In the genomic region with DNA sequence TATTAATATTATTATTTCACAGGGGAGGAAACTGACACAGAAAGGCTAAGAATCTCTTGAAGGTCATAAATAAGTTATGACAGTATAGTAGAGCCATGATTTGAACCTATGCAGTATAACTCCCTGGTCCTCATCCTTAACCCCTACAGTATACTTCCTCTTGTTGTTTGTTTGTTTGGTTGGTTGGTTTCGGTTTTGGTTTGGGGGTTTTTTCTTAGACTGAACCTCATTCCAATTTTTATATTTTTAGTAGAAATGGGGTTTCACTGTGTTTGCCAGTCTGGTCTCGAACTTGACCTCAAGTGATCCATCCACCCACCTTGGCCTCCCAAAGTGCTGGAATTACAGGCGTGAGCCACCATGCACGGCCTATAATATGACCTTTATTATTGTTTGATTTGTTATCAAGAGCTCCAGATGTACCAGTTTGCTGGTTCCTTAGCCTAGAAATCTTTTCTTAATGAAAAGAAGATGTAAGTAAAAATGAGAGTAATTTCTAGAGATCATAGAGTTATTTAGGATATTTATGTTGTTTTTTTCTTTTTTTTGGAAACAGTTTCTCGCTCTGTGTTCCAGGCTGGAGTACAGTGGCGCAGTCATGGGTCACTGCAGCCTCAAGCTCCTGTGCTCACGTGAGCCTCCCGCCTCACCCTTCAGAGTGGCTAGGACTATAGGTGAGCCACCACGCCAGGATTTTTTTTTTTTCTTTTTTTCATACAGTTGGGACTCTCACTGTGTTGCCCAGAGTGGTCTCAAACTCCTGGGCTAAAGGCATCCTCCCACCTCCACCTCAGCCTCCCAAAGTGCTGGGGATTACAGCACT, we compare ENCODE assay signal across 11 cellular contexts. TPM values are rescaled to one million over a fixed set of nuclear protein-coding genes. Genes with fewer than 3 reads are reported as not detected.
A peak's percentile ranks its signal among the peaks of the same experiment; 100 is the strongest.
DNase-seq lines count a peak whose midpoint lies in the region; ATAC-seq, FAIRE-seq and TF ChIP-seq lines count a peak whose summit lies in the region.
"Had no signal": no experiment of that assay in that cellular context is flagged by ENCODE, and none has a peak within 500 bp of the region (broad histone marks: within the 10 kb centered on the region; RNA-seq: fewer than 3 reads in every experiment).

No MANE protein-coding gene starts in this region.

- H4K8ac ChIP-seq in mesendoderm (ENCODE audit: low read depth, low read length): no peak overlapping the region

- H3K27me3 ChIP-seq in BLaER1 treated with 17β-estradiol and CSF1 and Interleukin-3, amounts not matched to agents 10 nM and 100 nM: no peaks in the 10 kb centered on the region
- H3K27me3 ChIP-seq in keratinocyte (ENCODE audit: control insufficient read depth, extremely low read depth, insufficient read depth, low read length) (no peaks in the 10 kb centered on the region), mesendoderm (ENCODE audit: insufficient read depth, low read length, poor library complexity) (no peaks in the 10 kb centered on the region)
- H3K27me3 ChIP-seq: stomach had no signal

- no peaks in the 10 kb centered on the region for H3K9me1 ChIP-seq in keratinocyte (ENCODE audit: control insufficient read depth, extremely low read depth, insufficient read depth, low read length)

- peaks cover 0 to 23% (median 0%) of the 10 kb centered on the region in 11 experiments; a peak in 7 of 22 replicates for H4K20me1 ChIP-seq in BLaER1 treated with 17β-estradiol and CSF1 and Interleukin-3, amounts not matched to agents 10 nM and 100 nM
- no peaks in the 10 kb centered on the region for H4K20me1 ChIP-seq in keratinocyte (ENCODE audit: control insufficient read depth, extremely low read depth, insufficient read depth, low read length)

- FAIRE-seq in GM18507 (lab: Jason Lieb, UNC) (peak; percentile 63), keratinocyte (lab: Jason Lieb, UNC) (no peak)
- FAIRE-seq: islet of Langerhans had no signal

- dilution Hi-C loops in keratinocyte (cut with MboI; ENCODE audit: extremely low pct_ligation_motif_present, low sequenced_read_pairs): no loop called here

- peak overlapping the region in 6 of 11 experiments; percentile 7 to 44 (median 39); a peak in 5 of 22 replicates for H3K9ac ChIP-seq in BLaER1 treated with 17β-estradiol and CSF1 and Interleukin-3, amounts not matched to agents 10 nM and 100 nM
- no peak overlapping the region for H3K9ac ChIP-seq in keratinocyte (ENCODE audit: control insufficient read depth, extremely low read depth, insufficient read depth, low read length)
- H3K9ac ChIP-seq in mesendoderm (ENCODE audit: low read length): no peak overlapping the region

- peaks cover 34 to 75% (median 46%) of the 10 kb centered on the region in 10 experiments for H3K4me1 ChIP-seq in BLaER1 treated with 17β-estradiol and CSF1 and Interleukin-3, amounts not matched to agents 10 nM and 100 nM
- H3K4me1 ChIP-seq in keratinocyte (ENCODE audit: control insufficient read depth, extremely low read depth, insufficient read depth, low read length): peaks cover 33% of the 10 kb centered on the region
- no peaks in the 10 kb centered on the region for H3K4me1 ChIP-seq in mesendoderm (ENCODE audit: control insufficient read depth, low read depth, low read length)

- H3K18ac ChIP-seq in mesendoderm (ENCODE audit: low read length): no peak overlapping the region

- intact Hi-C loops in activated T-helper 1 cell treated with anti-CD3 and anti-CD28 coated beads, Interleukin-12 subunit alpha, Interleukin-12 subunit beta, Interleukin-2, Interleukin-4 antibody, amounts not matched to agents 30 ng/mL and 10 ng/mL and 1 ng/mL, durations not matched to agents 14 hours and 24 hours and 36 hours (cut with micrococcal nuclease): no loop called here

- WGBS in mesendoderm (ENCODE audit: extremely low coverage, insufficient coverage, low lambda C conversion rate): no CpG with 5 or more reads among the region's 9 CpGs

- ATAC-seq in HG02623 (IDR thresholded peaks at IDR 0.05; ENCODE audit: unreplicated experiment) (no peak), GM21423 (IDR thresholded peaks at IDR 0.05; ENCODE audit: unreplicated experiment) (no peak)

- no peak overlapping the region for H2AK5ac ChIP-seq in mesendoderm (ENCODE audit: low read length)

- no peak overlapping the region for H4K5ac ChIP-seq in mesendoderm (ENCODE audit: low read length)

- TF ChIP-seq CTCF in keratinocyte (optimal IDR thresholded peaks at IDR 0.05 in 1 of 3, IDR thresholded peaks at IDR 0.05 in 1 of 3, conservative IDR thresholded peaks at IDR 0.05 in 1 of 3; ENCODE audit: extremely low read depth in 1 of 3, insufficient read depth in 2 of 3, low read length in 3 of 3) (no peak), type B pancreatic cell (conservative IDR thresholded peaks at IDR 0.05) (no peak)

- H3K23ac ChIP-seq in mesendoderm (ENCODE audit: low read length): no peak overlapping the region

- no peak overlapping the region for H3K4ac ChIP-seq in mesendoderm (ENCODE audit: low read depth, low read length)

- H2AFZ ChIP-seq in keratinocyte (ENCODE audit: control insufficient read depth, low read length): no peak overlapping the region

- peak overlapping the region; percentile 53 for H3K4me3 Mint-ChIP-seq in activated T-helper 1 cell treated with anti-CD3 and anti-CD28 coated beads, Interleukin-12 subunit alpha, Interleukin-12 subunit beta, Interleukin-2, Interleukin-4 antibody, amounts not matched to agents 30 ng/mL and 10 ng/mL and 1 ng/mL, durations not matched to agents 14 hours and 24 hours and 36 hours
- no peak overlapping the region for H3K4me3 Mint-ChIP-seq in type B pancreatic cell
- H3K4me3 Mint-ChIP-seq: activated naive CD8-positive, alpha-beta T cell had no signal

- H3K79me1 ChIP-seq in mesendoderm (ENCODE audit: low read length): peaks cover 10% of the 10 kb centered on the region

- H3K4me3 ChIP-seq in BLaER1 treated with 17β-estradiol and CSF1 and Interleukin-3, amounts not matched to agents 10 nM and 100 nM: peak overlapping the region in 1 of 10 experiments; percentile 27; a peak in 3 of 20 replicates
- H3K4me3 ChIP-seq in keratinocyte (ENCODE audit: control insufficient read depth in 2 of 3, extremely low read depth in 1 of 3, insufficient read depth in 2 of 3, low read depth in 1 of 3, low read length in 3 of 3) (no peak overlapping the region), mesendoderm (ENCODE audit: low read length) (no peak overlapping the region)
- H3K4me3 ChIP-seq: stomach had no signal

- no peak for DNase-seq in GM18507 (ENCODE audit: extremely low spot score, insufficient read length, low read depth)
- DNase-seq in activated T-helper 1 cell treated with anti-CD3 and anti-CD28 coated beads, Interleukin-12 subunit alpha, Interleukin-12 subunit beta, Interleukin-2, Interleukin-4 antibody, amounts not matched to agents 30 ng/mL and 10 ng/mL and 1 ng/mL, durations not matched to agents 14 hours and 24 hours and 36 hours (ENCODE audit: low spot score): no peak
- no peak for DNase-seq in keratinocyte (ENCODE audit: low read depth, low spot score)
- DNase-seq in mesendoderm: no peak
- no peak for DNase-seq in type B pancreatic cell (ENCODE audit: extremely low spot score, unreplicated experiment)
- DNase-seq: stomach had no signal

- peaks cover 13% of the 10 kb centered on the region for H3K36me3 Mint-ChIP-seq in activated T-helper 1 cell treated with anti-CD3 and anti-CD28 coated beads, Interleukin-12 subunit alpha, Interleukin-12 subunit beta, Interleukin-2, Interleukin-4 antibody, amounts not matched to agents 30 ng/mL and 10 ng/mL and 1 ng/mL, durations not matched to agents 14 hours and 24 hours and 36 hours (ENCODE audit: low read depth)
- H3K36me3 Mint-ChIP-seq in type B pancreatic cell: no peaks in the 10 kb centered on the region
- H3K36me3 Mint-ChIP-seq: activated naive CD8-positive, alpha-beta T cell had no signal

- H3K9me3 ChIP-seq in BLaER1 treated with 17β-estradiol and CSF1 and Interleukin-3, amounts not matched to agents 10 nM and 100 nM (replicated peaks in 1 of 11): peaks cover 0 to 11% (median 0%) of the 10 kb centered on the region in 11 experiments; a peak in 5 of 22 replicates
- H3K9me3 ChIP-seq in keratinocyte (ENCODE audit: control insufficient read depth, low read depth, low read length): no peaks in the 10 kb centered on the region
- H3K9me3 ChIP-seq: stomach had no signal

- no peaks in the 10 kb centered on the region for H3K27me3 Mint-ChIP-seq in activated T-helper 1 cell treated with anti-CD3 and anti-CD28 coated beads, Interleukin-12 subunit alpha, Interleukin-12 subunit beta, Interleukin-2, Interleukin-4 antibody, amounts not matched to agents 30 ng/mL and 10 ng/mL and 1 ng/mL, durations not matched to agents 14 hours and 24 hours and 36 hours (ENCODE audit: insufficient read depth)
- H3K27me3 Mint-ChIP-seq in type B pancreatic cell: no peaks in the 10 kb centered on the region
- H3K27me3 Mint-ChIP-seq: activated naive CD8-positive, alpha-beta T cell had no signal

- H3K79me2 ChIP-seq in keratinocyte (ENCODE audit: control insufficient read depth, insufficient read depth, low read length): peaks cover 87% of the 10 kb centered on the region
- H3K79me2 ChIP-seq in mesendoderm (ENCODE audit: control insufficient read depth, insufficient read depth, low read length): peaks cover 49% of the 10 kb centered on the region

- no peak overlapping the region for H2BK120ac ChIP-seq in mesendoderm (ENCODE audit: low read depth, low read length)

- H2BK15ac ChIP-seq in mesendoderm (replicated peaks; ENCODE audit: low read depth): no peak overlapping the region

- no peak overlapping the region for H3K56ac ChIP-seq in mesendoderm (ENCODE audit: low read length)

- H3K27ac Mint-ChIP-seq in activated T-helper 1 cell treated with anti-CD3 and anti-CD28 coated beads, Interleukin-12 subunit alpha, Interleukin-12 subunit beta, Interleukin-2, Interleukin-4 antibody, amounts not matched to agents 30 ng/mL and 10 ng/mL and 1 ng/mL, durations not matched to agents 14 hours and 24 hours and 36 hours: peak overlapping the region; percentile 64
- no peak overlapping the region for H3K27ac Mint-ChIP-seq in type B pancreatic cell
- H3K27ac Mint-ChIP-seq: activated naive CD8-positive, alpha-beta T cell had no signal

- H3K36me3 ChIP-seq in BLaER1 treated with 17β-estradiol and CSF1 and Interleukin-3, amounts not matched to agents 10 nM and 100 nM: peaks cover 0 to 76% (median 40%) of the 10 kb centered on the region in 11 experiments; a peak in 15 of 22 replicates
- H3K36me3 ChIP-seq in keratinocyte (ENCODE audit: control insufficient read depth in 2 of 2, extremely low read depth in 1 of 2, insufficient read depth in 2 of 2, low read length in 2 of 2): no peaks in the 10 kb centered on the region
- H3K36me3 ChIP-seq in mesendoderm (ENCODE audit: control insufficient read depth, insufficient read depth, low read length): no peaks in the 10 kb centered on the region
- H3K36me3 ChIP-seq: stomach had no signal

- H3K9me3 Mint-ChIP-seq in activated T-helper 1 cell treated with anti-CD3 and anti-CD28 coated beads, Interleukin-12 subunit alpha, Interleukin-12 subunit beta, Interleukin-2, Interleukin-4 antibody, amounts not matched to agents 30 ng/mL and 10 ng/mL and 1 ng/mL, durations not matched to agents 14 hours and 24 hours and 36 hours: no peaks in the 10 kb centered on the region
- H3K9me3 Mint-ChIP-seq in type B pancreatic cell: no peaks in the 10 kb centered on the region

- H3K27ac ChIP-seq in BLaER1 treated with 17β-estradiol and CSF1 and Interleukin-3, amounts not matched to agents 10 nM and 100 nM: peak overlapping the region in 10 of 11 experiments; percentile 9 to 72 (median 59); a peak in 17 of 22 replicates
- H3K27ac ChIP-seq in keratinocyte (ENCODE audit: control insufficient read depth, insufficient read depth, low read length): peak overlapping the region; percentile 17
- no peak overlapping the region for H3K27ac ChIP-seq in mesendoderm (ENCODE audit: low read depth, low read length)
- H3K27ac ChIP-seq: stomach had no signal

- no peak overlapping the region for H2BK5ac ChIP-seq in mesendoderm (ENCODE audit: low read length)

- peak overlapping the region; percentile 22 to 80 (median 48); a peak in 19 of 22 replicates for H3K4me2 ChIP-seq in BLaER1 treated with 17β-estradiol and CSF1 and Interleukin-3, amounts not matched to agents 10 nM and 100 nM
- peak overlapping the region; percentile 17 for H3K4me2 ChIP-seq in keratinocyte (ENCODE audit: control insufficient read depth, extremely low read depth, insufficient read depth, low read depth, low read length)
- no peak overlapping the region for H3K4me2 ChIP-seq in mesendoderm (ENCODE audit: low read length)

- peaks cover 53% of the 10 kb centered on the region for H3K4me1 Mint-ChIP-seq in activated T-helper 1 cell treated with anti-CD3 and anti-CD28 coated beads, Interleukin-12 subunit alpha, Interleukin-12 subunit beta, Interleukin-2, Interleukin-4 antibody, amounts not matched to agents 30 ng/mL and 10 ng/mL and 1 ng/mL, durations not matched to agents 14 hours and 24 hours and 36 hours (ENCODE audit: low read depth)
- peaks cover 10% of the 10 kb centered on the region for H3K4me1 Mint-ChIP-seq in type B pancreatic cell (ENCODE audit: unreplicated experiment)

RNA-seq across cellular contexts. Expression of a gene that starts 4.9 kb away (rescaled TPM):
- 29.4 and 32.7 TPM in 2 replicates for total RNA-seq in activated T-helper 1 cell treated with anti-CD3 and anti-CD28 coated beads, Interleukin-12 subunit alpha, Interleukin-12 subunit beta, Interleukin-2, Interleukin-4 antibody, amounts not matched to agents 30 ng/mL and 10 ng/mL and 1 ng/mL, durations not matched to agents 14 hours and 24 hours and 36 hours
- 15.2 to 48.6 TPM (median 40.1 TPM) in 3 replicates for polyA plus RNA-seq in keratinocyte
- polyA plus RNA-seq in keratinocyte (2011; ENCODE audit: low read depth): 1.7 TPM
- polyA plus RNA-seq in keratinocyte (2011; cell fraction: cytosol; rRNA removed): 17.3 and 22.3 TPM in 2 replicates
- polyA plus RNA-seq in keratinocyte (2011; cell fraction: nucleus; rRNA removed): 8.6 and 10.0 TPM in 2 replicates
- 0.63 and 44.4 TPM in 2 replicates for polyA plus RNA-seq in keratinocyte (2012; ENCODE audit: low replicate concordance)
- polyA minus RNA-seq in keratinocyte: 17.8 to 38.3 TPM (median 26.6 TPM) in 3 replicates
- 11.5 TPM for polyA minus RNA-seq in keratinocyte (2011; cell fraction: cytosol; rRNA and poly(A)+ RNA removed)
- polyA minus RNA-seq in keratinocyte (2011; cell fraction: nucleus; rRNA and poly(A)+ RNA removed): 5.2 and 6.7 TPM in 2 replicates
- 101 TPM for polyA plus RNA-seq in mesendoderm (2013, experiment 1 of 2)
- 96.3 TPM for polyA plus RNA-seq in mesendoderm (2013, experiment 2 of 2)
- total RNA-seq in type B pancreatic cell (ENCODE audit: low replicate concordance): 17.2 and 43.9 TPM in 2 replicates

RNA-seq across cellular contexts. Expression of a gene that starts 5.4 kb away (rescaled TPM):
- total RNA-seq in activated T-helper 1 cell treated with anti-CD3 and anti-CD28 coated beads, Interleukin-12 subunit alpha, Interleukin-12 subunit beta, Interleukin-2, Interleukin-4 antibody, amounts not matched to agents 30 ng/mL and 10 ng/mL and 1 ng/mL, durations not matched to agents 14 hours and 24 hours and 36 hours: 52.1 and 63.6 TPM in 2 replicates
- 18.4 to 52.8 TPM (median 37.1 TPM) in 3 replicates for polyA plus RNA-seq in keratinocyte
- polyA plus RNA-seq in keratinocyte (2011; ENCODE audit: low read depth): 33.5 TPM
- 28.7 and 39.2 TPM in 2 replicates for polyA plus RNA-seq in keratinocyte (2011; cell fraction: cytosol; rRNA removed)
- polyA plus RNA-seq in keratinocyte (2011; cell fraction: nucleus; rRNA removed): 7.6 and 10.1 TPM in 2 replicates
- 21.1 and 87.4 TPM in 2 replicates for polyA plus RNA-seq in keratinocyte (2012; ENCODE audit: low replicate concordance)
- polyA minus RNA-seq in keratinocyte: 7.3 to 23.7 TPM (median 7.8 TPM) in 3 replicates
- 8.4 TPM for polyA minus RNA-seq in keratinocyte (2011; cell fraction: cytosol; rRNA and poly(A)+ RNA removed)
- polyA minus RNA-seq in keratinocyte (2011; cell fraction: nucleus; rRNA and poly(A)+ RNA removed): 2.1 and 7.4 TPM in 2 replicates
- 226 TPM for polyA plus RNA-seq in mesendoderm (2013, experiment 1 of 2)
- polyA plus RNA-seq in mesendoderm (2013, experiment 2 of 2): 227 TPM
- 67.9 and 78.4 TPM in 2 replicates for total RNA-seq in type B pancreatic cell (ENCODE audit: low replicate concordance)

RNA-seq across cellular contexts. Expression of a gene that starts 49.4 kb away (rescaled TPM):
- 25.1 and 26.1 TPM in 2 replicates for total RNA-seq in activated T-helper 1 cell treated with anti-CD3 and anti-CD28 coated beads, Interleukin-12 subunit alpha, Interleukin-12 subunit beta, Interleukin-2, Interleukin-4 antibody, amounts not matched to agents 30 ng/mL and 10 ng/mL and 1 ng/mL, durations not matched to agents 14 hours and 24 hours and 36 hours
- 15.9 to 20.5 TPM (median 18.1 TPM) in 3 replicates for polyA plus RNA-seq in keratinocyte
- 15.0 TPM for polyA plus RNA-seq in keratinocyte (2011; ENCODE audit: low read depth)
- polyA plus RNA-seq in keratinocyte (2011; cell fraction: cytosol; rRNA removed): 5.6 and 10.4 TPM in 2 replicates
- polyA plus RNA-seq in keratinocyte (2011; cell fraction: nucleus; rRNA removed): 26.5 and 29.8 TPM in 2 replicates
- polyA plus RNA-seq in keratinocyte (2012; ENCODE audit: low replicate concordance): 12.4 and 13.9 TPM in 2 replicates
- 13.7 to 24.9 TPM (median 19.9 TPM) in 3 replicates for polyA minus RNA-seq in keratinocyte
- polyA minus RNA-seq in keratinocyte (2011; cell fraction: cytosol; rRNA and poly(A)+ RNA removed): 8.2 TPM
- 24.4 and 33.7 TPM in 2 replicates for polyA minus RNA-seq in keratinocyte (2011; cell fraction: nucleus; rRNA and poly(A)+ RNA removed)
- 14.9 TPM for polyA plus RNA-seq in mesendoderm (2013, experiment 1 of 2)
- 14.4 TPM for polyA plus RNA-seq in mesendoderm (2013, experiment 2 of 2)
- 17.3 and 20.2 TPM in 2 replicates for total RNA-seq in type B pancreatic cell (ENCODE audit: low replicate concordance)

RNA-seq across cellular contexts. Expression of a gene that starts 53.7 kb away (rescaled TPM):
- total RNA-seq in activated T-helper 1 cell treated with anti-CD3 and anti-CD28 coated beads, Interleukin-12 subunit alpha, Interleukin-12 subunit beta, Interleukin-2, Interleukin-4 antibody, amounts not matched to agents 30 ng/mL and 10 ng/mL and 1 ng/mL, durations not matched to agents 14 hours and 24 hours and 36 hours: 27.5 and 27.7 TPM in 2 replicates
- 17.3 to 26.4 TPM (median 24.4 TPM) in 3 replicates for polyA plus RNA-seq in keratinocyte
- 40.0 TPM for polyA plus RNA-seq in keratinocyte (2011; ENCODE audit: low read depth)
- polyA plus RNA-seq in keratinocyte (2011; cell fraction: cytosol; rRNA removed): 17.3 and 28.3 TPM in 2 replicates
- 24.9 and 31.5 TPM in 2 replicates for polyA plus RNA-seq in keratinocyte (2011; cell fraction: nucleus; rRNA removed)
- polyA plus RNA-seq in keratinocyte (2012; ENCODE audit: low replicate concordance): 12.8 and 18.3 TPM in 2 replicates
- polyA minus RNA-seq in keratinocyte: 24.6 to 94.5 TPM (median 60.1 TPM) in 3 replicates
- polyA minus RNA-seq in keratinocyte (2011; cell fraction: cytosol; rRNA and poly(A)+ RNA removed): 22.1 TPM
- polyA minus RNA-seq in keratinocyte (2011; cell fraction: nucleus; rRNA and poly(A)+ RNA removed): 27.5 and 34.1 TPM in 2 replicates
- 30.2 TPM for polyA plus RNA-seq in mesendoderm (2013, experiment 1 of 2)
- 30.3 TPM for polyA plus RNA-seq in mesendoderm (2013, experiment 2 of 2)
- 16.4 and 25.1 TPM in 2 replicates for total RNA-seq in type B pancreatic cell (ENCODE audit: low replicate concordance)

RNA-seq across cellular contexts. Expression of a gene that starts 59.9 kb away (rescaled TPM):
- 2.7 and 3.2 TPM in 2 replicates for total RNA-seq in activated T-helper 1 cell treated with anti-CD3 and anti-CD28 coated beads, Interleukin-12 subunit alpha, Interleukin-12 subunit beta, Interleukin-2, Interleukin-4 antibody, amounts not matched to agents 30 ng/mL and 10 ng/mL and 1 ng/mL, durations not matched to agents 14 hours and 24 hours and 36 hours
- 1.4 to 3.3 TPM (median 2.8 TPM) in 3 replicates for polyA plus RNA-seq in keratinocyte
- 0.91 TPM for polyA plus RNA-seq in keratinocyte (2011; ENCODE audit: low read depth)
- 0.82 and 2.3 TPM in 2 replicates for polyA plus RNA-seq in keratinocyte (2011; cell fraction: cytosol; rRNA removed)
- polyA plus RNA-seq in keratinocyte (2011; cell fraction: nucleus; rRNA removed): 4.2 and 4.8 TPM in 2 replicates
- polyA plus RNA-seq in keratinocyte (2012; ENCODE audit: low replicate concordance): 1.5 and 3.6 TPM in 2 replicates
- polyA minus RNA-seq in keratinocyte: 1.3 to 3.3 TPM (median 1.3 TPM) in 3 replicates
- polyA minus RNA-seq in keratinocyte (2011; cell fraction: cytosol; rRNA and poly(A)+ RNA removed): not detected
- polyA minus RNA-seq in keratinocyte (2011; cell fraction: nucleus; rRNA and poly(A)+ RNA removed): 5.7 TPM in 2 replicates
- polyA plus RNA-seq in mesendoderm (2013, experiment 1 of 2): 1.3 TPM
- 1.4 TPM for polyA plus RNA-seq in mesendoderm (2013, experiment 2 of 2)
- total RNA-seq in type B pancreatic cell (ENCODE audit: low replicate concordance): 8.0 and 8.4 TPM in 2 replicates

Comparison
In these comparisons a context has a peak if more than half of its experiments do, and no peak if none do; other contexts are left out.
1. H3K9ac ChIP-seq: peak in BLaER1 treated with 17β-estradiol and CSF1 and Interleukin-3, amounts not matched to agents 10 nM and 100 nM (6 of 11); none in keratinocyte (single experiment) and mesendoderm (single experiment).